18 cellular contexts compared by ENCODE assay signal in the genomic region with DNA sequence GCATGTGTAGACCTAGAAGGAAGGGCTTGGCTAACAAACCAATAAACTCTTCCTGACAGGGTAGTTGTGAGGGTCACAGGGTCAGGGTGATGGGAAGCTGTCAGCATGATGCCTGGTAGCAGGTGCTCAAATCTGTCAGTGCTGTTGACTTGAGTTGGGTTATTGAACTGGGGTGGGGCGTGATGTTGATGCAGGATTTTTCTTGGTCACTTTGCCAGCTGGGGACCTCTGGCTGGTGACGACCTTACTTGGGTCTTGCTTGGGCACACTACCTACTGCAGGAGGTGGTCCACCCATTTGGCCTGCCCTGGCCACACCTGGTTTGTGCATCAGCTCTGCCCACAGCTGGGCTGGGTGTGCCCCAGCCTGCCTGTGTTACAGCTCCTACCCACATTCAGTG.
A peak's percentile ranks its signal among the peaks of the same experiment; 100 is the strongest.
DNase-seq lines count a peak whose midpoint lies in the region; TF ChIP-seq lines count a peak whose summit lies in the region.
"Had no signal": no experiment of that assay in that cellular context is flagged by ENCODE, and none has a peak within 500 bp of the region (broad histone marks: within the 10 kb centered on the region; RNA-seq: fewer than 3 reads in every experiment).

No MANE protein-coding gene starts in this region.

- intact Hi-C loops in cardiac septum (cut with DNase I) = no loop called here
- intact Hi-C loops in left ventricle myocardium inferior (cut with micrococcal nuclease) = no loop called here

- TF ChIP-seq CTCF in left ventricle myocardium inferior (IDR thresholded peaks at IDR 0.05; ENCODE audit: borderline replicate concordance) (no peak), endothelial cell (IDR thresholded peaks at IDR 0.05; ENCODE audit: unreplicated experiment) (no peak), osteocyte (IDR thresholded peaks at IDR 0.05) (no peak)

- H3K4me3 ChIP-seq in left ventricle myocardium inferior = no peak overlapping the region
- H3K4me3 ChIP-seq: BLaER1, HAP-1 had no signal

- peaks cover 29% of the 10 kb centered on the region for H3K4me1 ChIP-seq in left ventricle myocardium inferior
- H3K4me1 ChIP-seq: Caco-2, HAP-1 had no signal

- no peak overlapping the region for H3K27ac ChIP-seq in left ventricle myocardium inferior (replicated peaks)
- H3K27ac ChIP-seq: 22Rv1, BLaER1, C4-2B had no signal

- H3K36me3 Mint-ChIP-seq in endothelial cell (ENCODE audit: low read depth, unreplicated experiment) = peaks cover 12% of the 10 kb centered on the region
- no peaks in the 10 kb centered on the region for H3K36me3 Mint-ChIP-seq in osteocyte (ENCODE audit: unreplicated experiment)
- H3K36me3 Mint-ChIP-seq: CD4-positive, CD25-positive, alpha-beta regulatory T cell; CD8-positive, alpha-beta T cell had no signal

- peaks cover 17% of the 10 kb centered on the region for H3K9me3 ChIP-seq in left ventricle myocardium inferior (replicated peaks)
- H3K9me3 ChIP-seq: Caco-2, HAP-1 had no signal

- peak overlapping the region; percentile 57 for H3K27ac Mint-ChIP-seq in endothelial cell (ENCODE audit: unreplicated experiment)
- no peak overlapping the region for H3K27ac Mint-ChIP-seq in osteocyte (ENCODE audit: unreplicated experiment)
- H3K27ac Mint-ChIP-seq: B cell; CD8-positive, alpha-beta T cell; HFFc6 had no signal

- H3K4me3 Mint-ChIP-seq in endothelial cell (ENCODE audit: unreplicated experiment) = no peak overlapping the region
- H3K4me3 Mint-ChIP-seq in osteocyte (ENCODE audit: unreplicated experiment) = no peak overlapping the region
- H3K4me3 Mint-ChIP-seq: B cell; CD4-positive, CD25-positive, alpha-beta regulatory T cell; CD8-positive, alpha-beta T cell; HFFc6 had no signal

- H3K4me1 Mint-ChIP-seq in endothelial cell (ENCODE audit: unreplicated experiment) = no peaks in the 10 kb centered on the region
- H3K4me1 Mint-ChIP-seq in osteocyte (ENCODE audit: unreplicated experiment) = no peaks in the 10 kb centered on the region
- H3K4me1 Mint-ChIP-seq: B cell; CD4-positive, CD25-positive, alpha-beta regulatory T cell had no signal

- H3K9me3 Mint-ChIP-seq in endothelial cell (ENCODE audit: unreplicated experiment) (peaks cover 5% of the 10 kb centered on the region), osteocyte (ENCODE audit: unreplicated experiment) (no peaks in the 10 kb centered on the region)

- H3K36me3 ChIP-seq in left ventricle myocardium inferior = no peaks in the 10 kb centered on the region
- H3K36me3 ChIP-seq: BLaER1, HAP-1 had no signal

- H3K27me3 Mint-ChIP-seq in endothelial cell (ENCODE audit: unreplicated experiment) (peaks cover 8% of the 10 kb centered on the region), osteocyte (ENCODE audit: unreplicated experiment) (no peaks in the 10 kb centered on the region)
- H3K27me3 Mint-ChIP-seq: CD4-positive, CD25-positive, alpha-beta regulatory T cell had no signal

- H3K27me3 ChIP-seq in left ventricle myocardium inferior (ENCODE audit: low read depth) = peaks cover 30% of the 10 kb centered on the region
- H3K27me3 ChIP-seq: BLaER1 had no signal

- peak; percentile 19 for DNase-seq in cardiac septum (ENCODE audit: low spot score)
- DNase-seq in left ventricle myocardium inferior = no peak
- no peak for DNase-seq in endothelial cell (ENCODE audit: low spot score)
- peak; percentile 68 for DNase-seq in osteocyte (ENCODE audit: extremely low spot score, unreplicated experiment)
- no peak for DNase-seq in NCI-H526 treated with DMSO at 0.1 percent for 48 hours (lab: John Stamatoyannopoulos, UW)
- no peak for DNase-seq in NCI-H2196 (lab: John Stamatoyannopoulos, UW; ENCODE audit: unreplicated experiment)
- DNase-seq: Caco-2; CD4-positive, CD25-positive, alpha-beta regulatory T cell; CD8-positive, alpha-beta T cell; DMS153; DND-41; GOT3; HFFc6 had no signal

Comparison
In these comparisons a context has a peak if more than half of its experiments do, and no peak if none do; other contexts are left out.
1. DNase-seq: peak in cardiac septum (single experiment) and osteocyte (single experiment); none in left ventricle myocardium inferior (single experiment), endothelial cell (single experiment), NCI-H526 treated with DMSO at 0.1 percent for 48 hours (single experiment) and NCI-H2196 (single experiment).